ENCODE assay signal across 10 cellular contexts in genomic region chr10:68992721-68993440, GRCh38. TPM values are rescaled to one million over a fixed set of nuclear protein-coding genes. Genes with fewer than 3 reads are reported as not detected.
DNase-seq lines count a peak whose midpoint lies in the region; ATAC-seq, FAIRE-seq and TF ChIP-seq lines count a peak whose summit lies in the region.
"Had no signal": no experiment of that assay in that cellular context is flagged by ENCODE, and none has a peak within 500 bp of the region (broad histone marks: within the 10 kb centered on the region; RNA-seq: fewer than 3 reads in every experiment).

No MANE protein-coding gene starts in this region.

- H3K36me3 ChIP-seq in adipocyte (ENCODE audit: control insufficient read depth, insufficient read depth, low read length, severe bottlenecking) (no peaks in the 10 kb centered on the region), heart right ventricle (peaks cover 0 to 12% (median 0%) of the 10 kb centered on the region in 9 donors), skeletal muscle satellite cell (ENCODE audit: insufficient read depth, low read length) (no peaks in the 10 kb centered on the region)

- peak overlapping the region; percentile 66 for H3K4me2 ChIP-seq in skeletal muscle satellite cell (ENCODE audit: low read length)

- no peak for TF ChIP-seq CTCF in heart right ventricle (IDR thresholded peaks at IDR 0.05)

- H3K27me3 ChIP-seq in adipocyte (replicated peaks; ENCODE audit: control insufficient read depth, insufficient read depth, low read length) (no peaks in the 10 kb centered on the region), heart right ventricle (no peaks in the 10 kb centered on the region), skeletal muscle satellite cell (ENCODE audit: control insufficient read depth, insufficient read depth, low read length) (no peaks in the 10 kb centered on the region)

- WGBS in heart right ventricle, 2 donors = 25 to 27% methylated on average over 2 of the region's 2 CpGs

- intact Hi-C loops in heart right ventricle (cut with DNase I) = loop anchor here in 1 of 10 donors (10.0 kb wide), 1 partner anchor 192 kb away; the partner anchor contains the start of gene SUPV3L1

- peak overlapping the region; percentile 67 for H3K4me3 ChIP-seq in adipocyte (ENCODE audit: low read length)
- peak overlapping the region in 1 of 10 donors; percentile 5 for H3K4me3 ChIP-seq in heart right ventricle
- no peak overlapping the region for H3K4me3 ChIP-seq in skeletal muscle satellite cell (ENCODE audit: low read length)

- peak overlapping the region; percentile 8 to 82 (median 68) for H3K27ac ChIP-seq in heart right ventricle

- H3K9me3 ChIP-seq in adipocyte (ENCODE audit: control insufficient read depth, low read length) = no peaks in the 10 kb centered on the region
- no peaks in the 10 kb centered on the region for H3K9me3 ChIP-seq in heart right ventricle
- no peaks in the 10 kb centered on the region for H3K9me3 ChIP-seq in skeletal muscle satellite cell (replicated peaks; ENCODE audit: low read length)

- peak in 3 of 8 donors; percentile 20 to 50 (median 27) for ATAC-seq in heart right ventricle

- DNase-seq in GM03348 (ENCODE audit: low spot score) (peak; percentile 85), adipocyte (ENCODE audit: low read depth) (peak; percentile 93), heart right ventricle (peak; percentile 21 to 39), NCI-H146 treated with DMSO at 0.1 percent for 48 hours (lab: John Stamatoyannopoulos, UW; ENCODE audit: unreplicated experiment) (no peak), NCI-H1105 (lab: John Stamatoyannopoulos, UW) (no peak), GOT3 (lab: John Stamatoyannopoulos, UW) (no peak), HTR-8/SVneo (ENCODE audit: insufficient read length, low spot score) (no peak)
- DNase-seq: stimulated activated CD8-positive, alpha-beta memory T cell treated with anti-CD3 and anti-CD28 coated beads, Interleukin-4, amount 100 ng/mL, for 48 hours had no signal

- no peak for FAIRE-seq in HTR-8/SVneo (lab: Jason Lieb, UNC)
- FAIRE-seq: GM12892 had no signal

- H3K4me1 ChIP-seq in adipocyte (ENCODE audit: control insufficient read depth, insufficient read depth, low read length) (peaks cover 56% of the 10 kb centered on the region), heart right ventricle (peaks cover 5 to 71% (median 63%) of the 10 kb centered on the region in 9 donors), skeletal muscle satellite cell (ENCODE audit: control insufficient read depth, insufficient read depth, low read length) (peaks cover 39% of the 10 kb centered on the region)

- peak overlapping the region; percentile 79 for H3K9ac ChIP-seq in adipocyte (ENCODE audit: low read length)
- H3K9ac ChIP-seq in skeletal muscle satellite cell (ENCODE audit: low read depth, low read length) = peak overlapping the region; percentile 75

RNA-seq across cellular contexts. Expression of gene KIFBP, which starts 4.3 kb away (rescaled TPM):
- 10 to 100 TPM; 42.3 to 67.9 (median 53.2) TPM for total RNA-seq in heart right ventricle
- polyA plus RNA-seq in heart right ventricle = 10 to 100 TPM; 16.7 to 37.9 TPM
- total RNA-seq in skeletal muscle satellite cell (2012; rRNA removed) = 40.8 and 42.8 TPM in 2 replicates

RNA-seq across cellular contexts. Expression of gene DDX21, which starts 36.9 kb away (rescaled TPM):
- 10 to 100 TPM; 17.6 to 52.4 (median 25.5) TPM for total RNA-seq in heart right ventricle
- polyA plus RNA-seq in heart right ventricle = 10 to 100 TPM; 10.2 to 17.8 TPM
- 93.7 and 107 TPM in 2 replicates for total RNA-seq in skeletal muscle satellite cell (2012; rRNA removed)

Comparison
In these comparisons a context has a peak if more than half of its experiments do, and no peak if none do; other contexts are left out.
1. DNase-seq: peak in GM03348 (single experiment), adipocyte (single experiment) and heart right ventricle (2 of 2); none in NCI-H146 treated with DMSO at 0.1 percent for 48 hours (single experiment), NCI-H1105 (single experiment), GOT3 (single experiment) and HTR-8/SVneo (single experiment).